In genomic region chr10:132965411-132966057, GRCh38 we compare ENCODE assay signal across 22 cellular contexts. TPM values are rescaled to one million over a fixed set of nuclear protein-coding genes. Genes with fewer than 3 reads are reported as not detected.
DNase-seq lines count a peak whose midpoint lies in the region; ATAC-seq and TF ChIP-seq lines count a peak whose summit lies in the region.
"Had no signal": no experiment of that assay in that cellular context is flagged by ENCODE, and none has a peak within 500 bp of the region (broad histone marks: within the 10 kb centered on the region; RNA-seq: fewer than 3 reads in every experiment).

No MANE protein-coding gene starts in this region.

- peak overlapping the region; percentile 72 for H3K4me3 ChIP-seq in HEK293 (ENCODE audit: low read depth, low read length)
- peak overlapping the region; percentile 40 for H3K4me3 ChIP-seq in endocrine pancreas (ENCODE audit: control insufficient read depth, insufficient read depth, low read length)
- H3K4me3 ChIP-seq: cardiac muscle cell had no signal

- peak overlapping the region; percentile 53 for H3K27ac ChIP-seq in C4-2B
- H3K27ac ChIP-seq in HEK293 (ENCODE audit: extremely low read depth, low read depth, low read length): no peak overlapping the region
- H3K27ac ChIP-seq: cardiac muscle cell, esophagus muscularis mucosa had no signal

- no peak for ATAC-seq in GM21390 (IDR thresholded peaks at IDR 0.05; ENCODE audit: unreplicated experiment)
- no peak for ATAC-seq in GM19324 (IDR thresholded peaks at IDR 0.05; ENCODE audit: low FRiP score, unreplicated experiment)
- ATAC-seq in HG03045 (IDR thresholded peaks at IDR 0.05; ENCODE audit: unreplicated experiment): no peak
- ATAC-seq in HG03135 (IDR thresholded peaks at IDR 0.05; ENCODE audit: unreplicated experiment): no peak
- ATAC-seq: CD8-positive, alpha-beta T cell; naive thymus-derived CD4-positive, alpha-beta T cell had no signal

- POLR2A ChIA-PET in HEK293 (lab: Yijun Ruan, JAX): no interaction called here

- H3K9ac ChIP-seq in endocrine pancreas (ENCODE audit: control insufficient read depth, insufficient read depth, low read length): no peak overlapping the region

- H3K27me3 ChIP-seq in endocrine pancreas (ENCODE audit: control insufficient read depth, insufficient read depth, low read length): no peaks in the 10 kb centered on the region

- H3K9me3 ChIP-seq in HEK293 (ENCODE audit: control insufficient read depth, insufficient read depth, low read depth, low read length) (no peaks in the 10 kb centered on the region), endocrine pancreas (ENCODE audit: control insufficient read depth, low read length) (no peaks in the 10 kb centered on the region)
- H3K9me3 ChIP-seq: esophagus muscularis mucosa had no signal

- TF ChIP-seq CTCF in C4-2B (conservative IDR thresholded peaks at IDR 0.05): no peak
- no peak for TF ChIP-seq CTCF in HEK293 (tag by site-specific recombination; IDR thresholded peaks at IDR 0.05)

- H3K4me1 ChIP-seq in HEK293 (ENCODE audit: control insufficient read depth, insufficient read depth, low read length) (no peaks in the 10 kb centered on the region), endocrine pancreas (ENCODE audit: control insufficient read depth, insufficient read depth, low read length) (no peaks in the 10 kb centered on the region)

- H3K36me3 ChIP-seq in HEK293 (ENCODE audit: control insufficient read depth in 2 of 2, insufficient read depth in 1 of 2, low read length in 2 of 2) (peaks cover 0 to 6% of the 10 kb centered on the region in 2 experiments; a peak in 2 of 3 replicates), endocrine pancreas (ENCODE audit: control insufficient read depth, insufficient read depth, low read length) (no peaks in the 10 kb centered on the region)
- H3K36me3 ChIP-seq: cardiac muscle cell, esophagus muscularis mucosa had no signal

- peak; percentile 51 for DNase-seq in mesenteric fat pad (ENCODE audit: low spot score)
- DNase-seq: CD8-positive, alpha-beta T cell; DMS79; immature natural killer cell; mammary epithelial cell; NCI-H1092; NCI-H526; Right ventricle myocardium superior; stimulated activated CD4-positive, alpha-beta T cell treated with anti-CD3 and anti-CD28 coated beads, Interleukin-4, amount 100 ng/mL, for 24 hours; substantia nigra; SW 1271 had no signal

- CTCF ChIA-PET in HEK293 (lab: Yijun Ruan, JAX): interaction anchor here (0.7 kb wide), 1 partner anchor 61 kb away, joined by 3 read pairs; no protein-coding TSS in a partner anchor

TF ChIP-seq in HEK293, 187 proteins besides CTCF, POLR2A, EP300 and RAD21 (continues in another document):
- peak; percentile 55 for TF ChIP-seq ZNF341 (tag by site-specific recombination; IDR thresholded peaks at IDR 0.05; ENCODE audit: low read depth)
- peak; percentile 86 for TF ChIP-seq SETDB1 (IDR thresholded peaks at IDR 0.05; ENCODE audit: insufficient read length, low read length)
- TF ChIP-seq ZBTB11 (tag by site-specific recombination; conservative IDR thresholded peaks at IDR 0.05; ENCODE audit: low read depth): peak; percentile 97
- TF ChIP-seq ZNF518A (tag by site-specific recombination; conservative IDR thresholded peaks at IDR 0.05; ENCODE audit: low read depth): peak; percentile 49; the same call in 1 of the 2 replicates
- TF ChIP-seq ZNF394 (tag by site-specific recombination; IDR thresholded peaks at IDR 0.05; ENCODE audit: borderline replicate concordance): no peak
- no peak for TF ChIP-seq PRDM1 (tag by site-specific recombination; IDR thresholded peaks at IDR 0.05)
- no peak for TF ChIP-seq ZNF792 (tag by site-specific recombination; IDR thresholded peaks at IDR 0.05)
- peak; percentile 25; the same call in 1 of the 2 replicates for TF ChIP-seq ZNF366 (tag by site-specific recombination; conservative IDR thresholded peaks at IDR 0.05)
- no peak for TF ChIP-seq ZNF10 (tag by site-specific recombination; IDR thresholded peaks at IDR 0.05)
- no peak for TF ChIP-seq REST (tag by site-specific recombination; IDR thresholded peaks at IDR 0.05)
- no peak for TF ChIP-seq ZNF585B (tag by site-specific recombination; IDR thresholded peaks at IDR 0.05)
- TF ChIP-seq TRIM28 (IDR thresholded peaks at IDR 0.05; ENCODE audit: borderline replicate concordance, low read length): peak; percentile 100
- 0 out of 2 replicates have a peak, but pooled peaks have one; percentile 11 for TF ChIP-seq ZNF548 (tag by site-specific recombination; IDR thresholded peaks at IDR 0.05)

RNA-seq across cellular contexts. Expression of gene CFAP46, which starts 23.2 kb away (rescaled TPM):
- total RNA-seq in mesenteric fat pad: not detected
- total RNA-seq: activated T-helper 2 cell treated with anti-CD3 and anti-CD28 coated beads, Interferon-gamma antibody, Interleukin-2, Interleukin-4, amounts not matched to agents 10 μg/mL and 5 μg/mL and 100 μg/mL, durations not matched to agents 14 hours and 24 hours and 36 hours; CD8-positive, alpha-beta T cell had no signal
